ENCODE assay signal across 1 cellular context in genomic region chr5:150206076-150206779, GRCh38.
TF ChIP-seq lines count a peak whose summit lies in the region.

No MANE protein-coding gene starts in this region.

TF ChIP-seq in H1, 55 proteins besides CTCF, POLR2A, EP300 and RAD21:
- TF ChIP-seq JUND (IDR thresholded peaks at IDR 0.05; ENCODE audit: low read length) (no peak), KDM1A (IDR thresholded peaks at IDR 0.05; ENCODE audit: borderline replicate concordance, low read length) (peak; percentile 68; the same call in 1 of the 2 replicates), NANOG (IDR thresholded peaks at IDR 0.05; ENCODE audit: insufficient read depth, low read depth, low read length, poor library complexity, severe bottlenecking) (no peak), RFX5 (IDR thresholded peaks at IDR 0.05; ENCODE audit: borderline replicate concordance, low read depth, low read length) (no peak), HDAC2 (IDR thresholded peaks at IDR 0.05; ENCODE audit: borderline replicate concordance in 1 of 2, low read depth in 2 of 2, low read length in 2 of 2) (no peak), NRF1 (IDR thresholded peaks at IDR 0.05; ENCODE audit: low read depth, low read length) (no peak), BRCA1 (IDR thresholded peaks at IDR 0.05; ENCODE audit: low read depth, low read length) (no peak), HDAC6 (IDR thresholded peaks at IDR 0.05; ENCODE audit: low read depth, low read length) (no peak)
